ENCODE assay signal across 15 cellular contexts in genomic region chr10:91617073-91617580, GRCh38. TPM values are rescaled to one million over a fixed set of nuclear protein-coding genes. Genes with fewer than 3 reads are reported as not detected.
DNase-seq lines count a peak whose midpoint lies in the region; ATAC-seq and TF ChIP-seq lines count a peak whose summit lies in the region.
"Had no signal": no experiment of that assay in that cellular context is flagged by ENCODE, and none has a peak within 500 bp of the region (broad histone marks: within the 10 kb centered on the region; RNA-seq: fewer than 3 reads in every experiment).

No MANE protein-coding gene starts in this region.

- ATAC-seq in HCT116: peak; percentile 41; the same call in 1 of the 2 replicates
- peak in 1 of 2 donors; percentile 5 for ATAC-seq in gastrocnemius medialis
- no peak for ATAC-seq in GM19023 (IDR thresholded peaks at IDR 0.05; ENCODE audit: unreplicated experiment)
- no peak for ATAC-seq in aorta (ENCODE audit: low FRiP score)
- no peak for ATAC-seq in HG02870 (IDR thresholded peaks at IDR 0.05; ENCODE audit: unreplicated experiment)
- ATAC-seq: mucosa of descending colon; stimulated activated naive CD8-positive, alpha-beta T cell treated with anti-CD3 and anti-CD28 coated beads, Interleukin-15, Interleukin-2, amounts not matched to agents 100 U/mL and 50 U/mL, for 24 hours had no signal

- H3K27ac ChIP-seq in HCT116 (ENCODE audit: low read depth, low read length) (no peak overlapping the region), epithelial cell of prostate (peak overlapping the region; percentile 61), gastrocnemius medialis (peak overlapping the region; percentile 67 to 94 (median 81)), aorta (ENCODE audit: low read depth in 1 of 2, low read length in 2 of 2) (no peak overlapping the region)

- H3K9me3 ChIP-seq in HCT116 (ENCODE audit: control insufficient read depth in 1 of 2, insufficient read depth in 1 of 2, low read depth in 1 of 2, low read length in 2 of 2) (no peaks in the 10 kb centered on the region), gastrocnemius medialis (no peaks in the 10 kb centered on the region), aorta (ENCODE audit: control insufficient read depth, low read length) (peaks cover 4% of the 10 kb centered on the region)
- H3K9me3 ChIP-seq: mucosa of descending colon had no signal

- intact Hi-C loops in HCT116 (cut with micrococcal nuclease) (no loop called here), gastrocnemius medialis (cut with DNase I; ENCODE audit: low total_unique reads) (no loop called here), aorta (cut with DNase I) (no loop called here)

- H3K4me3 ChIP-seq in HCT116 (replicated peaks in 1 of 2; ENCODE audit: low read depth in 1 of 2, low read length in 2 of 2): no peak overlapping the region
- H3K4me3 ChIP-seq in gastrocnemius medialis: no peak overlapping the region
- no peak overlapping the region for H3K4me3 ChIP-seq in aorta (ENCODE audit: low read length in 2 of 2)
- H3K4me3 ChIP-seq: ascending aorta, mucosa of descending colon had no signal

- H3K4me1 ChIP-seq in HCT116 (ENCODE audit: control insufficient read depth in 1 of 2, insufficient read depth in 2 of 2, low read length in 2 of 2): peaks cover 2 to 21% of the 10 kb centered on the region in 2 experiments; a peak in 2 of 4 replicates
- peaks cover 28 to 38% of the 10 kb centered on the region in 2 donors for H3K4me1 ChIP-seq in gastrocnemius medialis
- H3K4me1 ChIP-seq in aorta (ENCODE audit: control insufficient read depth in 1 of 2, insufficient read depth in 2 of 2, low read length in 2 of 2): peaks cover 0 to 3% of the 10 kb centered on the region in 2 donors

- POLR2A ChIA-PET in HCT116 (lab: Charles Lee): no interaction called here

- TF ChIP-seq CTCF in HCT116 (IDR thresholded peaks at IDR 0.05 in 2 of 3, conservative IDR thresholded peaks at IDR 0.05 in 1 of 3; ENCODE audit: borderline replicate concordance in 1 of 3, insufficient read depth in 1 of 3, low read depth in 2 of 3, low read length in 2 of 3) (no peak), gastrocnemius medialis (IDR thresholded peaks at IDR 0.05 in 4 of 5, conservative IDR thresholded peaks at IDR 0.05 in 1 of 5) (no peak)

- H4K20me1 ChIP-seq in HCT116 (ENCODE audit: insufficient read depth): no peaks in the 10 kb centered on the region

- H3K36me3 ChIP-seq in HCT116 (ENCODE audit: control insufficient read depth in 1 of 2, insufficient read depth in 2 of 2, low read length in 2 of 2) (no peaks in the 10 kb centered on the region), gastrocnemius medialis (no peaks in the 10 kb centered on the region), aorta (ENCODE audit: control insufficient read depth in 1 of 2, insufficient read depth in 2 of 2, low read length in 1 of 2) (peaks cover 2% of the 10 kb centered on the region in 2 donors)

- CTCF ChIA-PET in HCT116 (lab: Charles Lee): interaction anchor here (2.4 kb wide), 1 partner anchor 19 kb away, joined by 11 read pairs; no protein-coding TSS in a partner anchor

- WGBS in aorta, 2 donors: 73 to 82% methylated on average over 7 of the region's 7 CpGs

- peak overlapping the region; percentile 29; the same call in 1 of the 2 replicates for H3K4me2 ChIP-seq in HCT116 (ENCODE audit: low read length)

- no peak for TF ChIP-seq RAD21 in HCT116 (IDR thresholded peaks at IDR 0.05; ENCODE audit: low read depth)

- no TSS peak for BruUV-seq in HCT116 (replicated peaks; lab: Mats Ljungman, UMichigan)

- H3K9me2 ChIP-seq in HCT116 (ENCODE audit: insufficient read depth): no peaks in the 10 kb centered on the region; the same call in 1 of the 2 replicates

- RAD21 ChIA-PET in HCT116 (lab: Charles Lee; ENCODE audit: low non-redundant PET in 1 of 2, low total read pairs in 2 of 2, uncharacterized antibody in 2 of 2, unreplicated experiment in 2 of 2): no interaction called here

- DNase-seq in HCT116 (ENCODE audit: low read depth, low spot score) (no peak), RPMI7951 (ENCODE audit: low read depth) (peak; percentile 60), epithelial cell of prostate (ENCODE audit: low read depth, low spot score) (no peak), gastrocnemius medialis (no peak), NCI-H69 (lab: John Stamatoyannopoulos, UW) (no peak), aorta (no peak)
- DNase-seq: activated CD4-positive, CD25-positive, alpha-beta regulatory T cell treated with anti-CD3 and anti-CD28 coated beads, Interleukin-2, amount 50 U/mL, for 72 hours; activated T-cell treated with anti-CD3 and anti-CD28 coated beads, Interleukin-2, amount 50 U/mL, for 24 hours; CD4-positive, CD25-positive, alpha-beta regulatory T cell; mucosa of descending colon; stimulated activated CD4-positive, alpha-beta T cell treated with anti-CD3 and anti-CD28 coated beads, Interleukin-4, amount 100 ng/mL, for 4 hours; stimulated activated naive CD8-positive, alpha-beta T cell treated with anti-CD3 and anti-CD28 coated beads, Interleukin-15, Interleukin-2, amounts not matched to agents 100 U/mL and 50 U/mL, for 24 hours had no signal

- H2AFZ ChIP-seq in HCT116 (ENCODE audit: low read depth, low read length, poor library complexity, severe bottlenecking): peak overlapping the region; percentile 83

- TF ChIP-seq POLR2A in HCT116 (IDR thresholded peaks at IDR 0.05; ENCODE audit: borderline replicate concordance, extremely low read depth, insufficient read depth, insufficient read length) (no peak), gastrocnemius medialis (IDR thresholded peaks at IDR 0.05) (no peak)

- H3K27me3 ChIP-seq in HCT116 (ENCODE audit: insufficient read depth, low read length) (no peaks in the 10 kb centered on the region), gastrocnemius medialis (no peaks in the 10 kb centered on the region), aorta (ENCODE audit: control insufficient read depth in 1 of 2, insufficient read depth in 2 of 2, low read length in 1 of 2) (no peaks in the 10 kb centered on the region)
- H3K27me3 ChIP-seq: ascending aorta had no signal

- H3K9ac ChIP-seq in HCT116 (ENCODE audit: low read length): no peak overlapping the region

- H3K79me2 ChIP-seq in HCT116 (ENCODE audit: insufficient read depth, low read length): no peaks in the 10 kb centered on the region

- in situ Hi-C loops in gastrocnemius medialis (cut with MboI; ENCODE audit: low sequenced_read_pairs in 4 of 4): no loop called here

TF ChIP-seq in HCT116, 20 proteins besides CTCF, POLR2A, EP300 and RAD21:
- TF ChIP-seq CBX3 (IDR thresholded peaks at IDR 0.05; ENCODE audit: low read depth) (no peak), FOSL1 (IDR thresholded peaks at IDR 0.05; ENCODE audit: low read depth) (peak; percentile 44)

RNA-seq across cellular contexts. Expression of gene PPP1R3C, which starts 15.7 kb away (rescaled TPM):
- total RNA-seq in HCT116 (2021; ENCODE audit: unreplicated experiment) (0.20 TPM), gastrocnemius medialis (10 to 100 TPM in 3 of 4 donors, 1 to 10 TPM in 1; 6.6 to 90.7 (median 65.5) TPM), aorta (100 to 1,000 TPM in 1 of 2 donors, 10 to 100 TPM in 1; 94.6 to 152 TPM)
- not detected in 2 replicates for polyA plus RNA-seq in HCT116 (2012)
- total RNA-seq in RPMI7951 (2014; rRNA removed; shearing (Covaris generic)): not detected in 2 replicates
- polyA plus RNA-seq in aorta: 100 to 1,000 TPM in 1 of 2 donors, 10 to 100 TPM in 1; 69.2 to 288 TPM
- total RNA-seq: CD4-positive, CD25-positive, alpha-beta regulatory T cell had no signal
- polyA plus RNA-seq: CD4-positive, CD25-positive, alpha-beta regulatory T cell had no signal

Comparison
In these comparisons a context has a peak if more than half of its experiments do, and no peak if none do; other contexts are left out.
1. H3K27ac ChIP-seq: peak in epithelial cell of prostate (single experiment) and gastrocnemius medialis (4 of 4); none in HCT116 (single experiment) and aorta (0 of 2).